In genomic region chr3:187210555-187211327, GRCh38 we compare ENCODE assay signal across 1 cellular context.
TF ChIP-seq lines count a peak whose summit lies in the region.

No MANE protein-coding gene starts in this region.

TF ChIP-seq in IMR-90, 13 proteins besides CTCF, POLR2A, EP300 and RAD21 (continued from another document):
- no peak for TF ChIP-seq USF2 (IDR thresholded peaks at IDR 0.05; ENCODE audit: low read depth, low read length)
- no peak for TF ChIP-seq MAFK (IDR thresholded peaks at IDR 0.05; ENCODE audit: low read depth, low read length)
- no peak for TF ChIP-seq NFE2L2 (IDR thresholded peaks at IDR 0.05; ENCODE audit: low read depth, low read length)
- TF ChIP-seq CEBPB (IDR thresholded peaks at IDR 0.05; ENCODE audit: low read depth, low read length) = no peak
- TF ChIP-seq RCOR1 (IDR thresholded peaks at IDR 0.05; ENCODE audit: insufficient replicate concordance, low read length) = no peak
- no peak for TF ChIP-seq RFX5 (IDR thresholded peaks at IDR 0.05; ENCODE audit: low read depth, low read length)
- TF ChIP-seq ELK1 (IDR thresholded peaks at IDR 0.05; ENCODE audit: borderline replicate concordance, low read depth, low read length) = no peak
TF ChIP-seq in IMR-90: peak in this region for 0.
